In genomic region chr19:28546148-28546685, GRCh38 we compare ENCODE assay signal across 1 cellular context.
TF ChIP-seq lines count a peak whose summit lies in the region.

No MANE protein-coding gene starts in this region.

TF ChIP-seq in K562, 482 proteins besides CTCF, POLR2A, EP300 and RAD21 (continued from another document and continues in another):
- TF ChIP-seq LEF1 (IDR thresholded peaks at IDR 0.05): peak; percentile 79
- no peak for TF ChIP-seq HMGXB4 (CRISPR knock-in tag; IDR thresholded peaks at IDR 0.05)
- TF ChIP-seq GMEB1 (CRISPR knock-in tag; IDR thresholded peaks at IDR 0.05): no peak
- no peak for TF ChIP-seq ZBTB40 (IDR thresholded peaks at IDR 0.05)
- no peak for TF ChIP-seq ZBTB40 (CRISPR knock-in tag; IDR thresholded peaks at IDR 0.05)
- TF ChIP-seq E2F1 (CRISPR knock-in tag; IDR thresholded peaks at IDR 0.05): no peak
- no peak for TF ChIP-seq RBM22 (IDR thresholded peaks at IDR 0.05; ENCODE audit: low read depth, low read length, poor library complexity, severe bottlenecking)
- no peak for TF ChIP-seq RFX7 (CRISPR knock-in tag; IDR thresholded peaks at IDR 0.05)
- no peak for TF ChIP-seq HDAC6 (IDR thresholded peaks at IDR 0.05; ENCODE audit: low read depth, low read length)
- no peak for TF ChIP-seq HDAC8 (tag; IDR thresholded peaks at IDR 0.05)
- TF ChIP-seq ZNF165 (CRISPR knock-in tag; IDR thresholded peaks at IDR 0.05; ENCODE audit: borderline replicate concordance): no peak
- no peak for TF ChIP-seq ZNF12 (CRISPR knock-in tag; IDR thresholded peaks at IDR 0.05)
- no peak for TF ChIP-seq MCM3 (IDR thresholded peaks at IDR 0.05)
- TF ChIP-seq ZBTB5 (IDR thresholded peaks at IDR 0.05): no peak
- TF ChIP-seq RNF2 (IDR thresholded peaks at IDR 0.05): peak; percentile 82; the same call in 1 of the 2 replicates
- no peak for TF ChIP-seq PKNOX1 (IDR thresholded peaks at IDR 0.05)
- no peak for TF ChIP-seq YY1 (IDR thresholded peaks at IDR 0.05; ENCODE audit: borderline replicate concordance in 1 of 3, control insufficient read depth in 1 of 3, extremely low read depth in 1 of 3, insufficient read depth in 3 of 3, insufficient read length in 1 of 3, insufficient replicate concordance in 2 of 3, low read depth in 1 of 3, low read length in 2 of 3)
- TF ChIP-seq SRSF3 (IDR thresholded peaks at IDR 0.05; ENCODE audit: insufficient read depth, low read length): no peak
- peak; percentile 52; the same call in 1 of the 2 replicates for TF ChIP-seq ZBTB7A (IDR thresholded peaks at IDR 0.05; ENCODE audit: borderline replicate concordance, control insufficient read depth, low read depth, low read length)
- no peak for TF ChIP-seq ZNF75A (CRISPR knock-in tag; IDR thresholded peaks at IDR 0.05)
- TF ChIP-seq TRIM24 (IDR thresholded peaks at IDR 0.05): peak; percentile 51 to 66; a peak in 3 of 4 replicates
- no peak for TF ChIP-seq RBM34 (IDR thresholded peaks at IDR 0.05; ENCODE audit: borderline replicate concordance, insufficient read depth, low read length)
- no peak for TF ChIP-seq HNRNPUL1 (IDR thresholded peaks at IDR 0.05; ENCODE audit: low read length)
- no peak for TF ChIP-seq ZNF23 (CRISPR knock-in tag; IDR thresholded peaks at IDR 0.05)
- peak; percentile 70 for TF ChIP-seq L3MBTL2 (IDR thresholded peaks at IDR 0.05)
- TF ChIP-seq TAL1 (IDR thresholded peaks at IDR 0.05): peak; percentile 90
- TF ChIP-seq CREB1 (IDR thresholded peaks at IDR 0.05): peak; percentile 21; the same call in 1 of the 2 replicates
- TF ChIP-seq CREB1 (CRISPR knock-in tag; IDR thresholded peaks at IDR 0.05): no peak
- no peak for TF ChIP-seq MTA1 (IDR thresholded peaks at IDR 0.05; ENCODE audit: borderline replicate concordance)
- no peak for TF ChIP-seq ZNF780A (CRISPR knock-in tag; IDR thresholded peaks at IDR 0.05)
- no peak for TF ChIP-seq FOXJ3 (CRISPR knock-in tag; IDR thresholded peaks at IDR 0.05)
- TF ChIP-seq KHSRP (IDR thresholded peaks at IDR 0.05): no peak
- 0 out of 4 replicates have a peak, but pooled peaks of 1 of the 2 experiments have one; percentile 33 for TF ChIP-seq FOXK2 (conservative IDR thresholded peaks at IDR 0.05 in 1 of 2, IDR thresholded peaks at IDR 0.05 in 1 of 2; ENCODE audit: low read depth in 2 of 2)
- TF ChIP-seq IRF1 (CRISPR knock-in tag; IDR thresholded peaks at IDR 0.05; ENCODE audit: borderline replicate concordance): no peak
- TF ChIP-seq MYC (IDR thresholded peaks at IDR 0.05; ENCODE audit: low read depth, low read length): peak; percentile 30; the same call in 1 of the 2 replicates
- peak; percentile 41; the same call in 1 of the 2 replicates for TF ChIP-seq MYC (CRISPR knock-in tag; IDR thresholded peaks at IDR 0.05; ENCODE audit: borderline replicate concordance, low read depth)
- no peak for TF ChIP-seq SRSF9 (IDR thresholded peaks at IDR 0.05; ENCODE audit: borderline replicate concordance, low read depth, low read length)
- TF ChIP-seq ZNF174 (CRISPR knock-in tag; IDR thresholded peaks at IDR 0.05): no peak
- no peak for TF ChIP-seq NCOA6 (IDR thresholded peaks at IDR 0.05)
- no peak for TF ChIP-seq ZNF232 (CRISPR knock-in tag; IDR thresholded peaks at IDR 0.05)
- peak; percentile 12; the same call in 1 of the 2 replicates for TF ChIP-seq PHF8 (IDR thresholded peaks at IDR 0.05; ENCODE audit: borderline replicate concordance, low read length)
- TF ChIP-seq ZNF41 (CRISPR knock-in tag; conservative IDR thresholded peaks at IDR 0.05): no peak
- no peak for TF ChIP-seq TGIF2 (CRISPR knock-in tag; IDR thresholded peaks at IDR 0.05)
- no peak for TF ChIP-seq ZNF507 (tag; conservative IDR thresholded peaks at IDR 0.05)
- no peak for TF ChIP-seq MAFK (IDR thresholded peaks at IDR 0.05; ENCODE audit: low read length)
- TF ChIP-seq BDP1 (IDR thresholded peaks at IDR 0.05; ENCODE audit: insufficient read depth, insufficient read length): no peak
- no peak for TF ChIP-seq FOXP4 (CRISPR knock-in tag; IDR thresholded peaks at IDR 0.05; ENCODE audit: borderline replicate concordance)
- no peak for TF ChIP-seq XRCC3 (IDR thresholded peaks at IDR 0.05)
- no peak for TF ChIP-seq ZNF24 (IDR thresholded peaks at IDR 0.05)
- TF ChIP-seq CBX5 (IDR thresholded peaks at IDR 0.05; ENCODE audit: borderline replicate concordance, low read depth): no peak
